Comparison of ENCODE assay signal across 17 cellular contexts in genomic region chr10:1724921-1725320, GRCh38. TPM values are rescaled to one million over a fixed set of nuclear protein-coding genes. Genes with fewer than 3 reads are reported as not detected.
A peak's percentile ranks its signal among the peaks of the same experiment; 100 is the strongest.
DNase-seq lines count a peak whose midpoint lies in the region; ATAC-seq and TF ChIP-seq lines count a peak whose summit lies in the region.
"Had no signal": no experiment of that assay in that cellular context is flagged by ENCODE, and none has a peak within 500 bp of the region (broad histone marks: within the 10 kb centered on the region; RNA-seq: fewer than 3 reads in every experiment).

No MANE protein-coding gene starts in this region.

- peaks cover 10% of the 10 kb centered on the region for H3K4me1 Mint-ChIP-seq in MCF 10A (ENCODE audit: insufficient read depth, unreplicated experiment)
- no peaks in the 10 kb centered on the region for H3K4me1 Mint-ChIP-seq in type B pancreatic cell (ENCODE audit: unreplicated experiment)
- H3K4me1 Mint-ChIP-seq: CD8-positive, alpha-beta memory T cell had no signal

- H3K27ac Mint-ChIP-seq in MCF 10A (ENCODE audit: low read depth, unreplicated experiment) (no peak overlapping the region), type B pancreatic cell (peak overlapping the region; percentile 16)
- H3K27ac Mint-ChIP-seq: CD8-positive, alpha-beta memory T cell; HFFc6 had no signal

- TF ChIP-seq CTCF in MCF 10A (IDR thresholded peaks at IDR 0.05; ENCODE audit: unreplicated experiment): no peak
- TF ChIP-seq CTCF in breast epithelium (IDR thresholded peaks at IDR 0.05): no peak
- no peak for TF ChIP-seq CTCF in mammary epithelial cell (conservative IDR thresholded peaks at IDR 0.05 in 1 of 2, IDR thresholded peaks at IDR 0.05 in 1 of 2; ENCODE audit: extremely low read depth in 1 of 2, insufficient read depth in 1 of 2, low read depth in 1 of 2, low read length in 2 of 2)
- TF ChIP-seq CTCF in type B pancreatic cell (conservative IDR thresholded peaks at IDR 0.05): no peak
- TF ChIP-seq CTCF in GM10266 (IDR thresholded peaks at IDR 0.05; ENCODE audit: control insufficient read depth, insufficient read depth, low read depth, missing control alignments): no peak

- H3K4me2 ChIP-seq in mammary epithelial cell (ENCODE audit: insufficient read depth, low read depth, low read length): no peak overlapping the region
- H3K4me2 ChIP-seq: BLaER1 had no signal

- BruUV-seq in MCF 10A (replicated peaks; lab: Mats Ljungman, UMichigan): no TSS peak
- BruUV-seq in mammary epithelial cell (replicated peaks; lab: Mats Ljungman, UMichigan): no TSS peak

- peak overlapping the region; percentile 65 for H2AFZ ChIP-seq in mammary epithelial cell (ENCODE audit: low read depth, low read length)

- peak; percentile 60 for ATAC-seq in esophagus mucosa

- H3K9me3 Mint-ChIP-seq in MCF 10A (ENCODE audit: unreplicated experiment) (no peaks in the 10 kb centered on the region), type B pancreatic cell (no peaks in the 10 kb centered on the region)
- H3K9me3 Mint-ChIP-seq: CD8-positive, alpha-beta memory T cell had no signal

- H3K79me2 ChIP-seq in mammary epithelial cell (ENCODE audit: insufficient read depth, low read length): no peaks in the 10 kb centered on the region

- peak; percentile 65 for DNase-seq in MCF 10A (ENCODE audit: unreplicated experiment)
- no peak for DNase-seq in breast epithelium (ENCODE audit: low spot score in 2 of 2)
- DNase-seq in mammary epithelial cell: peak; percentile 38
- DNase-seq in type B pancreatic cell (ENCODE audit: extremely low spot score, unreplicated experiment): no peak
- no peak for DNase-seq in SK-N-DZ (ENCODE audit: low spot score)
- no peak for DNase-seq in GM10266 (ENCODE audit: extremely low spot score)
- DNase-seq in hepatic stellate cell (ENCODE audit: low spot score): no peak
- DNase-seq: 8988T; AML-193; CD8-positive, alpha-beta memory T cell; DMS79; HCEC 1CT; HFFc6 had no signal

- POLR2A ChIA-PET in MCF 10A (lab: Yijun Ruan, JAX): interaction anchor here (1.0 to 1.8 kb wide), 2 partner anchors 8 to 13 kb away, joined by 5 to 11 read pairs; partner anchors contain the start of gene ADARB2

- no peaks in the 10 kb centered on the region for H4K20me1 ChIP-seq in mammary epithelial cell (ENCODE audit: insufficient read depth, low read length)

- CTCF ChIA-PET in MCF 10A (lab: Yijun Ruan, JAX) (interaction anchor here (0.6 kb wide), 1 partner anchor 12 kb away, joined by 3 read pairs; no protein-coding TSS in a partner anchor), mammary epithelial cell (lab: Charles Lee; ENCODE audit: low non-redundant PET) (no interaction called here)

- H3K27me3 Mint-ChIP-seq in MCF 10A (ENCODE audit: insufficient read depth, unreplicated experiment) (no peaks in the 10 kb centered on the region), type B pancreatic cell (peaks cover 36% of the 10 kb centered on the region)

- H3K9me3 ChIP-seq in breast epithelium (no peaks in the 10 kb centered on the region), mammary epithelial cell (replicated peaks; ENCODE audit: insufficient read depth, low read length) (peaks cover 14% of the 10 kb centered on the region)
- H3K9me3 ChIP-seq: BLaER1 had no signal

- dilution Hi-C loops in mammary epithelial cell (cut with HindIII; ENCODE audit: low sequenced_read_pairs): no loop called here

- no peak overlapping the region for H3K4me3 Mint-ChIP-seq in MCF 10A (ENCODE audit: unreplicated experiment)
- peak overlapping the region; percentile 20 for H3K4me3 Mint-ChIP-seq in type B pancreatic cell
- H3K4me3 Mint-ChIP-seq: CD8-positive, alpha-beta memory T cell; HFFc6 had no signal

- H3K27ac ChIP-seq in breast epithelium (no peak overlapping the region), mammary epithelial cell (ENCODE audit: insufficient read depth, low read depth, low read length) (no peak overlapping the region)
- H3K27ac ChIP-seq: BLaER1, HL-60 had no signal

- intact Hi-C loops in MCF 10A (cut with micrococcal nuclease): no loop called here
- intact Hi-C loops in breast epithelium (cut with DNase I; ENCODE audit: low total_unique reads): no loop called here
- intact Hi-C loops in mammary epithelial cell (cut with micrococcal nuclease): no loop called here

- WGBS in mammary epithelial cell (ENCODE audit: low coverage, missing lambda C conversion rate): 4% methylated on average over 13 of the region's 13 CpGs

- H3K36me3 ChIP-seq in breast epithelium (no peaks in the 10 kb centered on the region), mammary epithelial cell (ENCODE audit: insufficient read depth, low read length) (no peaks in the 10 kb centered on the region)
- H3K36me3 ChIP-seq: BLaER1 had no signal

- H3K27me3 ChIP-seq in breast epithelium (peaks cover 0 to 60% of the 10 kb centered on the region in 2 donors), mammary epithelial cell (ENCODE audit: insufficient read depth, low read length) (no peaks in the 10 kb centered on the region)
- H3K27me3 ChIP-seq: BLaER1 had no signal

- H3K4me1 ChIP-seq in breast epithelium: no peaks in the 10 kb centered on the region
- H3K4me1 ChIP-seq in mammary epithelial cell (ENCODE audit: insufficient read depth, low read length): peaks cover 4% of the 10 kb centered on the region
- H3K4me1 ChIP-seq: BLaER1 had no signal

- no peaks in the 10 kb centered on the region for H3K36me3 Mint-ChIP-seq in MCF 10A (ENCODE audit: insufficient read depth, unreplicated experiment)
- H3K36me3 Mint-ChIP-seq in type B pancreatic cell: no peaks in the 10 kb centered on the region
- H3K36me3 Mint-ChIP-seq: CD8-positive, alpha-beta memory T cell had no signal

- no peak for TF ChIP-seq POLR2A in breast epithelium (IDR thresholded peaks at IDR 0.05)

- H3K4me3 ChIP-seq in breast epithelium (no peak overlapping the region), mammary epithelial cell (replicated peaks in 1 of 3; ENCODE audit: insufficient read depth in 1 of 3, low read depth in 2 of 3, low read length in 3 of 3) (no peak overlapping the region)
- H3K4me3 ChIP-seq: BLaER1 had no signal

- in situ Hi-C loops in mammary epithelial cell (cut with MboI; ENCODE audit: low sequenced_read_pairs in 2 of 2): no loop called here

- no peak overlapping the region for H3K9ac ChIP-seq in mammary epithelial cell (ENCODE audit: insufficient read depth, low read length)
- H3K9ac ChIP-seq: BLaER1 had no signal

RNA-seq across cellular contexts. Expression of gene ADARB2, which starts 12.4 kb away (rescaled TPM):
- total RNA-seq in MCF 10A (2022) (0.52 and 0.96 TPM in 2 replicates), breast epithelium (1 to 10 TPM in 2 of 3 donors, under 1 TPM in 1; 0.32 to 3.9 (median 2.0) TPM), mammary epithelial cell (not detected), esophagus mucosa (0.20 TPM), type B pancreatic cell (ENCODE audit: low replicate concordance) (4.9 and 5.2 TPM in 2 replicates)
- not detected for polyA plus RNA-seq in mammary epithelial cell
- polyA minus RNA-seq in mammary epithelial cell: not detected
- polyA plus RNA-seq in SK-N-DZ (2014; cell fraction: cytosol; rRNA removed): 0.26 and 0.98 TPM in 2 replicates
- polyA plus RNA-seq in SK-N-DZ (2014; cell fraction: nucleus; rRNA removed): 1.1 TPM in 2 replicates
- total RNA-seq: CD8-positive, alpha-beta memory T cell; G401; HFFc6 had no signal
- polyA plus RNA-seq: CD8-positive, alpha-beta memory T cell had no signal

Comparison
In these comparisons a context has a peak if more than half of its experiments do, and no peak if none do; other contexts are left out.
1. DNase-seq: peak in MCF 10A (single experiment) and mammary epithelial cell (single experiment); none in breast epithelium (0 of 2), type B pancreatic cell (single experiment), SK-N-DZ (single experiment), GM10266 (single experiment) and hepatic stellate cell (single experiment).